Comparison of ENCODE assay signal across 13 cellular contexts in genomic region chr1:185017966-185018365, GRCh38. TPM values are rescaled to one million over a fixed set of nuclear protein-coding genes. Genes with fewer than 3 reads are reported as not detected.
A peak's percentile ranks its signal among the peaks of the same experiment; 100 is the strongest.
DNase-seq lines count a peak whose midpoint lies in the region; ATAC-seq, FAIRE-seq and TF ChIP-seq lines count a peak whose summit lies in the region.
"Had no signal": no experiment of that assay in that cellular context is flagged by ENCODE, and none has a peak within 500 bp of the region (broad histone marks: within the 10 kb centered on the region; RNA-seq: fewer than 3 reads in every experiment).

No MANE protein-coding gene starts in this region.

- TF ChIP-seq POLR2A in A549 (IDR thresholded peaks at IDR 0.05; ENCODE audit: low read length) (no peak), HCT116 (IDR thresholded peaks at IDR 0.05; ENCODE audit: borderline replicate concordance, extremely low read depth, insufficient read depth, insufficient read length) (no peak)

- H4K20me1 ChIP-seq in HCT116 (ENCODE audit: insufficient read depth) (no peaks in the 10 kb centered on the region), PC-3 (ENCODE audit: low read length) (no peaks in the 10 kb centered on the region)

- H3K4me2 ChIP-seq in A549 = no peak overlapping the region
- peak overlapping the region; percentile 54; the same call in 1 of the 2 replicates for H3K4me2 ChIP-seq in HCT116 (ENCODE audit: low read length)
- no peak overlapping the region for H3K4me2 ChIP-seq in PC-3 (ENCODE audit: low read length)

- no peak for DNase-seq in A549 (ENCODE audit: low read depth in 1 of 2, low spot score in 1 of 2)
- DNase-seq in HCT116 (ENCODE audit: low read depth, low spot score) = no peak
- no peak for DNase-seq in PC-3
- peak; percentile 5 for DNase-seq in kidney tubule cell (ENCODE audit: low spot score)
- no peak for DNase-seq in stimulated activated CD4-positive, alpha-beta T cell treated with anti-CD3 and anti-CD28 coated beads, Interleukin-15, amount 100 ng/mL, for 24 hours
- no peak for DNase-seq in NCI-H774 (lab: John Stamatoyannopoulos, UW)
- no peak for DNase-seq in RPMI8226
- DNase-seq: BE2C; CD4-positive, alpha-beta memory T cell; NCI-H1105; NCI-H1694 treated with DMSO at 0.1 percent for 48 hours; NCI-H446; T-cell had no signal

- H3K9me3 ChIP-seq in A549 (no peaks in the 10 kb centered on the region), HCT116 (ENCODE audit: control insufficient read depth in 1 of 2, insufficient read depth in 1 of 2, low read depth in 1 of 2, low read length in 2 of 2) (no peaks in the 10 kb centered on the region), PC-3 (ENCODE audit: low read length) (no peaks in the 10 kb centered on the region)
- H3K9me3 ChIP-seq: BE2C had no signal

- BruUV-seq in HCT116 (replicated peaks; lab: Mats Ljungman, UMichigan) = no TSS peak
- BruUV-seq in PC-3 (replicated peaks; lab: Mats Ljungman, UMichigan) = no TSS peak

- H3K9ac ChIP-seq in HCT116 (ENCODE audit: low read length) = no peak overlapping the region
- no peak overlapping the region for H3K9ac ChIP-seq in PC-3 (ENCODE audit: low read length)

- TF ChIP-seq RAD21 in A549 (conservative IDR thresholded peaks at IDR 0.05 in 1 of 2, IDR thresholded peaks at IDR 0.05 in 1 of 2) (no peak), HCT116 (IDR thresholded peaks at IDR 0.05; ENCODE audit: low read depth) (no peak)

- H3F3A ChIP-seq in PC-3 (ENCODE audit: low read length, unreplicated experiment) = no peaks in the 10 kb centered on the region

- H3K79me2 ChIP-seq in HCT116 (ENCODE audit: insufficient read depth, low read length) (no peaks in the 10 kb centered on the region), PC-3 (ENCODE audit: low read length) (no peaks in the 10 kb centered on the region)

- intact Hi-C loops in HCT116 (cut with micrococcal nuclease) (no loop called here), PC-3 (cut with micrococcal nuclease) (no loop called here)

- no peak overlapping the region for H3K4me3 ChIP-seq in A549
- H3K4me3 ChIP-seq in HCT116 (replicated peaks in 1 of 2; ENCODE audit: low read depth in 1 of 2, low read length in 2 of 2) = no peak overlapping the region
- no peak overlapping the region for H3K4me3 ChIP-seq in PC-3 (ENCODE audit: low read length)

- H3K4me1 ChIP-seq in A549 = peaks cover 14% of the 10 kb centered on the region
- peaks cover 11 to 20% of the 10 kb centered on the region in 2 experiments for H3K4me1 ChIP-seq in HCT116 (ENCODE audit: control insufficient read depth in 1 of 2, insufficient read depth in 2 of 2, low read length in 2 of 2)
- peaks cover 16% of the 10 kb centered on the region for H3K4me1 ChIP-seq in PC-3 (ENCODE audit: insufficient read depth, low read length)
- H3K4me1 ChIP-seq: BE2C had no signal

- H3K9me2 ChIP-seq in HCT116 (ENCODE audit: insufficient read depth) (no peaks in the 10 kb centered on the region), PC-3 (replicated peaks; ENCODE audit: low read length) (no peaks in the 10 kb centered on the region)

- CTCF ChIA-PET in A549 (lab: Yijun Ruan, JAX) = no interaction called here
- CTCF ChIA-PET in HCT116 (lab: Charles Lee) = interaction anchor here (0.7 kb wide), 1 partner anchor 354 kb away, joined by 3 read pairs; no protein-coding TSS in a partner anchor
- CTCF ChIA-PET in PC-3 (lab: Charles Lee) = no interaction called here

- no peak for FAIRE-seq in A549 (lab: Jason Lieb, UNC)

- RAD21 ChIA-PET in HCT116 (lab: Charles Lee; ENCODE audit: low non-redundant PET in 1 of 2, low total read pairs in 2 of 2, uncharacterized antibody in 2 of 2, unreplicated experiment in 2 of 2) = no interaction called here

- H3K27me3 ChIP-seq in HCT116 (ENCODE audit: insufficient read depth, low read length) = no peaks in the 10 kb centered on the region
- H3K27me3 ChIP-seq in PC-3 (ENCODE audit: low read length) = no peaks in the 10 kb centered on the region
- H3K27me3 ChIP-seq: BE2C had no signal

- TF ChIP-seq EP300 in A549 (IDR thresholded peaks at IDR 0.05) = no peak

- POLR2A ChIA-PET in A549 (lab: Yijun Ruan, JAX) (no interaction called here), HCT116 (lab: Charles Lee) (interaction anchor here (1.1 kb wide), 1 partner anchor 80 kb away, joined by 3 read pairs; no protein-coding TSS in a partner anchor), PC-3 (lab: Charles Lee; ENCODE audit: unreplicated experiment) (no interaction called here)

- H3K36me3 ChIP-seq in HCT116 (ENCODE audit: control insufficient read depth in 1 of 2, insufficient read depth in 2 of 2, low read length in 2 of 2) (no peaks in the 10 kb centered on the region), PC-3 (ENCODE audit: low read depth, low read length) (no peaks in the 10 kb centered on the region)
- H3K36me3 ChIP-seq: BE2C had no signal

- ATAC-seq in A549 (no peak), HCT116 (no peak), PC-3 (no peak)
- ATAC-seq: T-cell had no signal

- H2AFZ ChIP-seq in HCT116 (ENCODE audit: low read depth, low read length, poor library complexity, severe bottlenecking) = peak overlapping the region; percentile 81
- no peak overlapping the region for H2AFZ ChIP-seq in PC-3 (ENCODE audit: low read length)

- H3K27ac ChIP-seq in A549 = peak overlapping the region; percentile 44 to 65
- no peak overlapping the region for H3K27ac ChIP-seq in HCT116 (ENCODE audit: low read depth, low read length)
- 0 out of 2 replicates have a peak overlapping the region, but pooled peaks have one; percentile 21 for H3K27ac ChIP-seq in PC-3 (ENCODE audit: low read length)

- 81% methylated on average over 3 of the region's 3 CpGs for WGBS in A549 (ENCODE audit: missing lambda C conversion rate)

- TF ChIP-seq CTCF in A549 (IDR thresholded peaks at IDR 0.05) (no peak), HCT116 (IDR thresholded peaks at IDR 0.05 in 2 of 3, conservative IDR thresholded peaks at IDR 0.05 in 1 of 3; ENCODE audit: borderline replicate concordance in 1 of 3, insufficient read depth in 1 of 3, low read depth in 2 of 3, low read length in 2 of 3) (no peak), PC-3 (conservative IDR thresholded peaks at IDR 0.05; ENCODE audit: low read depth, low read length) (no peak)

TF ChIP-seq in A549, 52 proteins besides CTCF, POLR2A, EP300 and RAD21 (continues in another document):
- no peak for TF ChIP-seq RARB (CRISPR knock-in tag; IDR thresholded peaks at IDR 0.05)
- TF ChIP-seq E2F6 (IDR thresholded peaks at IDR 0.05; ENCODE audit: borderline replicate concordance, low read depth) = no peak
- TF ChIP-seq BHLHE40 (IDR thresholded peaks at IDR 0.05; ENCODE audit: low read depth, low read length) = no peak
- no peak for TF ChIP-seq NR3C1 (IDR thresholded peaks at IDR 0.05)
- no peak for TF ChIP-seq RCOR1 (IDR thresholded peaks at IDR 0.05; ENCODE audit: low read depth, low read length)
- TF ChIP-seq POLR2AphosphoS2 (conservative IDR thresholded peaks at IDR 0.05; ENCODE audit: low read length) = no peak
- TF ChIP-seq PHF8 (IDR thresholded peaks at IDR 0.05; ENCODE audit: borderline replicate concordance, low read depth) = no peak

TF ChIP-seq in HCT116, 20 proteins besides CTCF, POLR2A, EP300 and RAD21 (continues in another document):
- TF ChIP-seq YY1 (IDR thresholded peaks at IDR 0.05; ENCODE audit: extremely low read depth, insufficient replicate concordance, low read depth, low read length) = no peak
- no peak for TF ChIP-seq SRF (IDR thresholded peaks at IDR 0.05; ENCODE audit: low read depth)
- TF ChIP-seq TCF7L2 (IDR thresholded peaks at IDR 0.05; ENCODE audit: borderline replicate concordance, extremely low read depth, insufficient read depth, insufficient read length) = no peak
- TF ChIP-seq ZFX (IDR thresholded peaks at IDR 0.05) = no peak
- no peak for TF ChIP-seq EZH2phosphoT487 (IDR thresholded peaks at IDR 0.05; ENCODE audit: borderline replicate concordance)
- TF ChIP-seq EZH2 (IDR thresholded peaks at IDR 0.05) = no peak
- TF ChIP-seq ZNF274 (IDR thresholded peaks at IDR 0.05; ENCODE audit: low read depth, low read length) = no peak
- no peak for TF ChIP-seq ELF1 (IDR thresholded peaks at IDR 0.05; ENCODE audit: borderline replicate concordance, low read depth)
- TF ChIP-seq JUND (IDR thresholded peaks at IDR 0.05) = no peak
- no peak for TF ChIP-seq SP1 (IDR thresholded peaks at IDR 0.05; ENCODE audit: low read depth)
- no peak for TF ChIP-seq EGR1 (IDR thresholded peaks at IDR 0.05; ENCODE audit: low read depth)
- TF ChIP-seq ATF3 (IDR thresholded peaks at IDR 0.05) = no peak
- no peak for TF ChIP-seq POLR2AphosphoS5 (IDR thresholded peaks at IDR 0.05; ENCODE audit: low read depth, low read length)

RNA-seq across cellular contexts. Expression of gene RNF2, which starts 27.4 kb away (rescaled TPM):
- polyA plus RNA-seq in A549 (2011; rRNA removed) (38.2 and 39.0 TPM in 2 replicates), A549 (2017; fragmentation: RNase III; extraction: RNeasy Plus Mini Kit Qiagen cat#74134 plus additional on column Dnase treatment) (15.0 to 18.3 TPM (median 16.6 TPM) in 3 replicates)
- polyA plus RNA-seq in A549 (2012; cell fraction: cytosol; rRNA removed) = 11.1 and 11.4 TPM in 2 replicates
- 3.2 and 3.7 TPM in 2 replicates for polyA plus RNA-seq in A549 (2012; cell fraction: nucleus; rRNA removed)
- 21.3 and 24.6 TPM in 2 replicates for polyA minus RNA-seq in A549 (2011; rRNA and poly(A)+ RNA removed)
- total RNA-seq in HCT116 (2021; ENCODE audit: unreplicated experiment) (39.1 TPM), PC-3 (2014; rRNA removed) (9.8 and 13.6 TPM in 2 replicates)
- polyA plus RNA-seq in HCT116 (2012) = 36.4 and 39.1 TPM in 2 replicates

RNA-seq across cellular contexts. Expression of gene NIBAN1, which starts 43.7 kb away (rescaled TPM):
- 12.7 and 15.4 TPM in 2 replicates for polyA plus RNA-seq in A549 (2011; rRNA removed)
- polyA plus RNA-seq in A549 (2012; cell fraction: cytosol; rRNA removed) = 0.29 and 0.36 TPM in 2 replicates
- polyA plus RNA-seq in A549 (2012; cell fraction: nucleus; rRNA removed) = 0.40 and 0.49 TPM in 2 replicates
- polyA plus RNA-seq in A549 (2017; fragmentation: RNase III; extraction: RNeasy Plus Mini Kit Qiagen cat#74134 plus additional on column Dnase treatment) = 0.33 to 0.67 TPM (median 0.35 TPM) in 3 replicates
- 10.4 and 10.9 TPM in 2 replicates for polyA minus RNA-seq in A549 (2011; rRNA and poly(A)+ RNA removed)
- 10.3 TPM for total RNA-seq in HCT116 (2021; ENCODE audit: unreplicated experiment)
- 9.5 and 11.1 TPM in 2 replicates for polyA plus RNA-seq in HCT116 (2012)
- total RNA-seq in PC-3 (2014; rRNA removed) = 6.9 and 8.2 TPM in 2 replicates
